In the genomic region with DNA sequence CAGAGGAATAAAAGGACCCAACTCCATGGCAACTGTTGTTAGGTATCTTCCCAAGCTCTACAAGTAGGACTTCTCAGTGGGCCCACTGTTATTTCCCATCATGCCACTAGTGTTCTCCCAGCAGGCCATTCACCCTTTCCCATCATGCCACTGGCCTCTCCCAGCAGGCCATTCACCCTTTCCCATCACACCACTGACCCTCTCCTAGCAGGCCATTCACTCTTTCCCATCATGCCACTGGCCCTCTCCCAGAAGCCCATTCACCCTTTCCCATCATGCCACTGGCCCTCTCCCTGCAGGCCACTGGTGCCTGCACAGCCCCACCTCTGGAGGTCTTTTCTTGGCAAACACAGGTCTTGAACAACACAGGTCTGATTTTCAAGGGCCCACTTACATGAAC, we compare ENCODE assay signal across 1 cellular context.
TF ChIP-seq lines count a peak whose summit lies in the region.

No MANE protein-coding gene starts in this region.

TF ChIP-seq in HepG2, 621 proteins besides CTCF, POLR2A, EP300 and RAD21 (continued from another document):
- TF ChIP-seq, protein P1, sequence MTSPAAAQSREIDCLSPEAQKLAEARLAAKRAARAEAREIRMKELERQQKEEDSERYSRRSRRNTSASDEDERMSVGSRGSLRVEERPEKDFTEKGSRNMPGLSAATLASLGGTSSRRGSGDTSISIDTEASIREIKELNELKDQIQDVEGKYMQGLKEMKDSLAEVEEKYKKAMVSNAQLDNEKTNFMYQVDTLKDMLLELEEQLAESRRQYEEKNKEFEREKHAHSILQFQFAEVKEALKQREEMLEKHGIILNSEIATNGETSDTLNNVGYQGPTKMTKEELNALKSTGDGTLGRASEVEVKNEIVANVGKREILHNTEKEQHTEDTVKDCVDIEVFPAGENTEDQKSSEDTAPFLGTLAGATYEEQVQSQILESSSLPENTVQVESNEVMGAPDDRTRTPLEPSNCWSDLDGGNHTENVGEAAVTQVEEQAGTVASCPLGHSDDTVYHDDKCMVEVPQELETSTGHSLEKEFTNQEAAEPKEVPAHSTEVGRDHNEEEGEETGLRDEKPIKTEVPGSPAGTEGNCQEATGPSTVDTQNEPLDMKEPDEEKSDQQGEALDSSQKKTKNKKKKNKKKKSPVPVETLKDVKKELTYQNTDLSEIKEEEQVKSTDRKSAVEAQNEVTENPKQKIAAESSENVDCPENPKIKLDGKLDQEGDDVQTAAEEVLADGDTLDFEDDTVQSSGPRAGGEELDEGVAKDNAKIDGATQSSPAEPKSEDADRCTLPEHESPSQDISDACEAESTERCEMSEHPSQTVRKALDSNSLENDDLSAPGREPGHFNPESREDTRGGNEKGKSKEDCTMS (CRISPR knock-in tag; conservative IDR thresholded peaks at IDR 0.05) = no peak
- TF ChIP-seq ZFP37 (CRISPR knock-in tag; IDR thresholded peaks at IDR 0.05; ENCODE audit: borderline replicate concordance) (no peak), ZNF143 (CRISPR knock-in tag; IDR thresholded peaks at IDR 0.05) (peak; percentile 93), KLF13 (CRISPR knock-in tag; IDR thresholded peaks at IDR 0.05) (no peak), RXRA (CRISPR knock-in tag; IDR thresholded peaks at IDR 0.05) (no peak), ZNF614 (CRISPR knock-in tag; IDR thresholded peaks at IDR 0.05; ENCODE audit: borderline replicate concordance) (no peak), SMAD9 (CRISPR knock-in tag; IDR thresholded peaks at IDR 0.05) (no peak)
- TF ChIP-seq, protein P2, sequence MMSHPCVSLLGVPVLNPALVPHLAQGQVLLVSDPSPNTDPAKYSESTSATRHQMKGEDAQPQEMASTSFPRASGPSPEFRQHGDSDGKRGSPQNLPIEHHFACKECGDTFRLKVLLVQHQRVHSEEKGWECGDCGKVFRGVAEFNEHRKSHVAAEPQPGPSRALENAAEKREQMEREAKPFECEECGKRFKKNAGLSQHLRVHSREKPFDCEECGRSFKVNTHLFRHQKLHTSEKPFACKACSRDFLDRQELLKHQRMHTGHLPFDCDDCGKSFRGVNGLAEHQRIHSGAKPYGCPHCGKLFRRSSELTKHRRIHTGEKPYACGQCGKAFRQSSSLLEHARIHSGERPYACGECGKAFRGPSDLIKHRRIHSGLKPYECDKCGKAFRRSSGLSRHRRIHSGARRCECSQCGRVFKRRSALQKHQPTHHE (CRISPR knock-in tag; IDR thresholded peaks at IDR 0.05; ENCODE audit: borderline replicate concordance) = no peak
